In the genomic region with DNA sequence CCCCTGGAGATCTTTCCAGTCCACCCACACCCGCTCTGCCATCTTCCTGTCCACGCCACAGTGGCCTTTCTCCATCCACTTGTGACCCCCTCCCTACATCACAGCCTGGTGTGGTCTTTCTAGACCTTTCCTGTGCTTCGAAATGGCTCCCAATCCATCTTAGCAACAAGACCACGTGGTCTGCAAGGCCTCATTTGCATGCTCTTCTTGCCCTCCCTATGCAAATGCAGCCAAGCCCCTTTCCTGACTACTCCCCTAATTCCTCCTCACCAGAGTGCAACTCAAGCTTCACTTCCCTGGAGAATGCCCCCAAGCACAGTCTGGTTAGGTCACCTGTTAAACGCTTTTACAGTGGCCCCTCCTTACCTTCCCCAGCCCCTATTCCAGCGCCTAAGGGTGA, we compare ENCODE assay signal across 19 cellular contexts. TPM values are rescaled to one million over a fixed set of nuclear protein-coding genes. Genes with fewer than 3 reads are reported as not detected.
A peak's percentile ranks its signal among the peaks of the same experiment; 100 is the strongest.
DNase-seq lines count a peak whose midpoint lies in the region; ATAC-seq, FAIRE-seq and TF ChIP-seq lines count a peak whose summit lies in the region.
"Had no signal": no experiment of that assay in that cellular context is flagged by ENCODE, and none has a peak within 500 bp of the region (broad histone marks: within the 10 kb centered on the region; RNA-seq: fewer than 3 reads in every experiment).

No MANE protein-coding gene starts in this region.

- H3K27ac ChIP-seq in PC-9 (no peak overlapping the region), K562 (ENCODE audit: extremely low read depth, low read depth, low read length) (no peak overlapping the region; the same call in 2 of the 3 replicates), gastrocnemius medialis (peak overlapping the region; percentile 85 to 93 (median 91)), MM.1S (ENCODE audit: low read length) (no peak overlapping the region)

- no peaks in the 10 kb centered on the region for H3K27me3 Mint-ChIP-seq in activated T-cell treated with anti-CD3 and anti-CD28 coated beads, Interleukin-2, amount 50 U/mL, for 24 hours

- H3K4me3 Mint-ChIP-seq in activated T-cell treated with anti-CD3 and anti-CD28 coated beads, Interleukin-2, amount 50 U/mL, for 24 hours: no peak overlapping the region
- H3K4me3 Mint-ChIP-seq: H9 had no signal

- in situ Hi-C loops in K562 (cut with MboI): no loop called here
- in situ Hi-C loops in gastrocnemius medialis (cut with MboI; ENCODE audit: low sequenced_read_pairs in 4 of 4): no loop called here

- DNase-seq in activated T-cell treated with anti-CD3 and anti-CD28 coated beads, Interleukin-2, amount 50 U/mL, for 24 hours: no peak
- no peak for DNase-seq in activated T-cell treated with anti-CD3 and anti-CD28 coated beads, Interleukin-2, amount 50 U/mL, for 1 hour
- DNase-seq in PC-9 (no peak), K562 (ENCODE audit: extremely low read depth in 1 of 4, low spot score in 3 of 4) (no peak), gastrocnemius medialis (no peak), MM.1S (no peak), NCI-H69 (lab: John Stamatoyannopoulos, UW) (no peak)
- DNase-seq: DMS 273 treated with DMSO at 0.1 percent for 48 hours; foreskin melanocyte; H9; KBM-7; NCI-H1436 treated with DMSO at 0.1 percent for 48 hours; NCI-H446; PC-3; stimulated activated naive CD4-positive, alpha-beta T cell treated with Interleukin-2 at 50 U/mL for 16 hours; SW 1271 had no signal

- H3K9me1 ChIP-seq in K562 (ENCODE audit: control insufficient read depth, insufficient read depth, low read length): peaks cover 17% of the 10 kb centered on the region

- intact Hi-C loops in PC-9 (cut with micrococcal nuclease; ENCODE audit: unreplicated experiment): loop anchor here (2.0 kb wide), 1 partner anchor 50 kb away; a partner anchor contains a TSS
- intact Hi-C loops in K562 (cut with micrococcal nuclease): no loop called here
- intact Hi-C loops in gastrocnemius medialis (cut with DNase I; ENCODE audit: low total_unique reads): no loop called here

- peaks cover 33% of the 10 kb centered on the region for H3K36me3 ChIP-seq in PC-9 (ENCODE audit: low read depth)
- peaks cover 85% of the 10 kb centered on the region for H3K36me3 ChIP-seq in K562 (ENCODE audit: control insufficient read depth, insufficient read depth, low read length)
- peaks cover 0 to 30% of the 10 kb centered on the region in 2 donors for H3K36me3 ChIP-seq in gastrocnemius medialis
- no peaks in the 10 kb centered on the region for H3K36me3 ChIP-seq in MM.1S (replicated peaks; ENCODE audit: insufficient read depth, low read length)

- CTCF ChIA-PET in PC-9 (lab: Charles Lee) (no interaction called here), K562 (lab: Yijun Ruan, JAX; ENCODE audit: low intra/inter-chr PET ratio) (no interaction called here)

- H3K4me2 ChIP-seq in PC-9 (peak overlapping the region; percentile 95), K562 (ENCODE audit: insufficient read depth, low read length) (no peak overlapping the region), MM.1S (ENCODE audit: low read depth, low read length) (no peak overlapping the region)

- no peaks in the 10 kb centered on the region for H3K9me3 Mint-ChIP-seq in activated T-cell treated with anti-CD3 and anti-CD28 coated beads, Interleukin-2, amount 50 U/mL, for 24 hours
- H3K9me3 Mint-ChIP-seq: H9 had no signal

- POLR2A ChIA-PET in PC-9 (lab: Charles Lee; ENCODE audit: unreplicated experiment) (no interaction called here), K562 (lab: Yijun Ruan, JAX) (interaction anchor here (1.1 kb wide), 1 partner anchor 10 kb away, joined by 5 read pairs; no protein-coding TSS in a partner anchor)

- H3K27me3 ChIP-seq in PC-9 (ENCODE audit: insufficient read depth, low read depth) (no peaks in the 10 kb centered on the region), K562 (ENCODE audit: control insufficient read depth in 2 of 2, insufficient read depth in 2 of 2, low read length in 2 of 2) (no peaks in the 10 kb centered on the region), gastrocnemius medialis (no peaks in the 10 kb centered on the region), MM.1S (replicated peaks; ENCODE audit: insufficient read depth, low read length) (no peaks in the 10 kb centered on the region)

- WGBS in K562 (ENCODE audit: insufficient coverage, low coverage, missing lambda C conversion rate): 80% methylated on average over 6 of the region's 6 CpGs

- no peak overlapping the region for H3K4me3 ChIP-seq in PC-9
- no peak overlapping the region for H3K4me3 ChIP-seq in K562
- no peak overlapping the region for H3K4me3 ChIP-seq in gastrocnemius medialis
- no peak overlapping the region for H3K4me3 ChIP-seq in MM.1S (ENCODE audit: low read length)

- H4K20me1 ChIP-seq in PC-9 (ENCODE audit: insufficient read depth) (peaks cover 66% of the 10 kb centered on the region), K562 (replicated peaks; ENCODE audit: control insufficient read depth, insufficient read depth, low read length) (peaks cover 20% of the 10 kb centered on the region), MM.1S (ENCODE audit: insufficient read depth, low read length) (no peaks in the 10 kb centered on the region)

- peak overlapping the region; percentile 65 for H3K27ac Mint-ChIP-seq in activated T-cell treated with anti-CD3 and anti-CD28 coated beads, Interleukin-2, amount 50 U/mL, for 24 hours

- H2AFZ ChIP-seq in PC-9: no peak overlapping the region
- no peak overlapping the region for H2AFZ ChIP-seq in K562 (ENCODE audit: low read depth, low read length)
- no peak overlapping the region for H2AFZ ChIP-seq in MM.1S (ENCODE audit: low read length)

- H3K4me1 ChIP-seq in PC-9 (replicated peaks; ENCODE audit: insufficient read depth) (peaks cover 48% of the 10 kb centered on the region), K562 (replicated peaks in 1 of 2; ENCODE audit: control insufficient read depth in 2 of 2, insufficient read depth in 2 of 2, low read length in 2 of 2) (peaks cover 25 to 57% of the 10 kb centered on the region in 2 experiments; a peak in 4 of 5 replicates), gastrocnemius medialis (peaks cover 46 to 49% of the 10 kb centered on the region in 2 donors), MM.1S (ENCODE audit: low read length) (0 out of 2 replicates have a peak, but pooled peaks cover 5% of the 10 kb centered on the region)

- TF ChIP-seq POLR2A in K562 (conservative IDR thresholded peaks at IDR 0.05) (no peak), gastrocnemius medialis (IDR thresholded peaks at IDR 0.05) (no peak)

- peak; percentile 23 for FAIRE-seq in K562 (lab: Jason Lieb, UNC)

- H3F3A ChIP-seq in PC-9 (ENCODE audit: insufficient read depth, low read depth): peaks cover 25% of the 10 kb centered on the region
- peaks cover 4% of the 10 kb centered on the region; the same call in 1 of the 2 replicates for H3F3A ChIP-seq in MM.1S (ENCODE audit: insufficient read depth, low read length)

- TF ChIP-seq CTCF in PC-9 (conservative IDR thresholded peaks at IDR 0.05): no peak
- TF ChIP-seq CTCF in K562 (IDR thresholded peaks at IDR 0.05 in 2 of 3, conservative IDR thresholded peaks at IDR 0.05 in 1 of 3; ENCODE audit: insufficient read depth in 2 of 3, low read depth in 1 of 3, low read length in 3 of 3): no peak
- TF ChIP-seq CTCF in gastrocnemius medialis (IDR thresholded peaks at IDR 0.05 in 4 of 5, conservative IDR thresholded peaks at IDR 0.05 in 1 of 5): no peak
- no peak for TF ChIP-seq CTCF in MM.1S (IDR thresholded peaks at IDR 0.05; ENCODE audit: low read length)

- no peak overlapping the region for H3K9ac ChIP-seq in K562 (ENCODE audit: insufficient read depth in 1 of 2, low read depth in 2 of 2, low read length in 2 of 2)
- no peak overlapping the region for H3K9ac ChIP-seq in MM.1S (ENCODE audit: low read length)

- no TSS peak for BruUV-seq in PC-9 (replicated peaks; lab: Mats Ljungman, UMichigan)
- no TSS peak for BruUV-seq in K562 (replicated peaks; lab: Mats Ljungman, UMichigan)

- TF ChIP-seq EP300 in K562 (IDR thresholded peaks at IDR 0.05; ENCODE audit: low read length): no peak

- H3K4me1 Mint-ChIP-seq in activated T-cell treated with anti-CD3 and anti-CD28 coated beads, Interleukin-2, amount 50 U/mL, for 24 hours (ENCODE audit: low read depth): peaks cover 86% of the 10 kb centered on the region

- H3K9me3 ChIP-seq in PC-9 (ENCODE audit: insufficient read depth, low read depth) (no peaks in the 10 kb centered on the region), K562 (replicated peaks; ENCODE audit: control insufficient read depth, insufficient read depth, low read depth, low read length) (no peaks in the 10 kb centered on the region), gastrocnemius medialis (no peaks in the 10 kb centered on the region), MM.1S (replicated peaks; ENCODE audit: insufficient read depth, low read length) (no peaks in the 10 kb centered on the region)

- peaks cover 43% of the 10 kb centered on the region for H3K79me2 ChIP-seq in PC-9 (ENCODE audit: low read depth)
- peaks cover 70% of the 10 kb centered on the region for H3K79me2 ChIP-seq in K562 (ENCODE audit: control insufficient read depth, insufficient read depth, low read length)
- H3K79me2 ChIP-seq in MM.1S (ENCODE audit: low read length): peaks cover 80% of the 10 kb centered on the region

- ATAC-seq in K562: no peak
- no peak for ATAC-seq in gastrocnemius medialis
- no peak for ATAC-seq in GM18873 (IDR thresholded peaks at IDR 0.05; ENCODE audit: low FRiP score, unreplicated experiment)
- ATAC-seq: activated CD4-positive, CD25-positive, alpha-beta regulatory T cell treated with anti-CD3 and anti-CD28 coated beads, Interleukin-2, amount 50 U/mL, for 24 hours; PC-3 had no signal

- no peak for TF ChIP-seq RAD21 in K562 (CRISPR knock-in tag; conservative IDR thresholded peaks at IDR 0.05 in 1 of 2, IDR thresholded peaks at IDR 0.05 in 1 of 2)

- peaks cover 92% of the 10 kb centered on the region for H3K36me3 Mint-ChIP-seq in activated T-cell treated with anti-CD3 and anti-CD28 coated beads, Interleukin-2, amount 50 U/mL, for 24 hours (ENCODE audit: low read depth)

- no peaks in the 10 kb centered on the region for H3K9me2 ChIP-seq in PC-9 (ENCODE audit: insufficient read depth)
- no peaks in the 10 kb centered on the region for H3K9me2 ChIP-seq in MM.1S (replicated peaks; ENCODE audit: insufficient read depth, low read length)

RNA-seq across cellular contexts. Expression of a gene that starts 6.1 kb away (rescaled TPM):
- total RNA-seq in PC-9 (2021): 34.0 and 35.8 TPM in 2 replicates
- 29.7 and 49.5 TPM in 2 replicates for total RNA-seq in K562 (2011; cell fraction: chromatin; rRNA removed; ENCODE audit: low replicate concordance)
- total RNA-seq in K562 (2011; cell fraction: nucleolus; rRNA removed): 27.6 and 29.7 TPM in 2 replicates
- total RNA-seq in K562 (2011; cell fraction: nucleoplasm; rRNA removed): 29.0 and 30.6 TPM in 2 replicates
- total RNA-seq in K562 (2014; rRNA removed): 45.5 and 52.9 TPM in 2 replicates
- total RNA-seq in K562 (2014; rRNA removed; fragmentation: Illumina TruSeq; extraction: Trizol): 9.9 and 14.5 TPM in 2 replicates
- total RNA-seq in K562 (2015; rRNA removed; fragmentation: Illumina TruSeq; extraction: Trizol): 28.6 and 29.0 TPM in 2 replicates
- 56.6 and 63.5 TPM in 2 replicates for total RNA-seq in K562 (2021)
- 11.6 and 12.7 TPM in 2 replicates for polyA plus RNA-seq in K562 (2011; rRNA removed)
- 11.9 and 15.6 TPM in 2 replicates for polyA plus RNA-seq in K562 (2011; cell fraction: cytosol; rRNA removed)
- polyA plus RNA-seq in K562 (2011; cell fraction: nucleus; rRNA removed): 50.9 and 52.5 TPM in 2 replicates
- polyA plus RNA-seq in K562 (2012): 27.4 and 32.9 TPM in 2 replicates
- 24.7 and 25.5 TPM in 2 replicates for polyA plus RNA-seq in K562 (2014; fragmentation: Illumina TruSeq; extraction: Trizol)
- polyA plus RNA-seq in K562 (2014; fragmentation: Nextera tagmentation; extraction: Ambion mirVana): under 1 TPM; 0.10 to 0.13 TPM
- 34.2 and 35.7 TPM in 2 replicates for polyA plus RNA-seq in K562 (2014; rRNA removed)
- 18.9 and 21.8 TPM in 2 replicates for polyA minus RNA-seq in K562 (2011; rRNA and poly(A)+ RNA removed)
- 17.7 and 18.7 TPM in 2 replicates for polyA minus RNA-seq in K562 (2011; cell fraction: cytosol; rRNA and poly(A)+ RNA removed)
- 12.4 and 25.9 TPM in 2 replicates for polyA minus RNA-seq in K562 (2011; cell fraction: nucleus; rRNA and poly(A)+ RNA removed)
- total RNA-seq in gastrocnemius medialis: 10 to 100 TPM in 2 of 4 donors, 1 to 10 TPM in 2; 4.7 to 18.8 (median 11.0) TPM

RNA-seq across cellular contexts. Expression of a gene that starts 14.4 kb away (rescaled TPM):
- 0.17 and 0.73 TPM in 2 replicates for total RNA-seq in PC-9 (2021)
- total RNA-seq in K562 (2011; cell fraction: chromatin; rRNA removed; ENCODE audit: low replicate concordance): 0.18 and 1.0 TPM in 2 replicates
- 0.50 TPM in 1 of 2 replicates, not detected in the other for total RNA-seq in K562 (2011; cell fraction: nucleolus; rRNA removed)
- total RNA-seq in K562 (2011; cell fraction: nucleoplasm; rRNA removed): not detected in 2 replicates
- total RNA-seq in K562 (2014; rRNA removed): not detected in 2 replicates
- total RNA-seq in K562 (2014; rRNA removed; fragmentation: Illumina TruSeq; extraction: Trizol): not detected in 2 replicates
- not detected in 2 replicates for total RNA-seq in K562 (2015; rRNA removed; fragmentation: Illumina TruSeq; extraction: Trizol)
- total RNA-seq in K562 (2021): 0.07 TPM in 1 of 2 replicates, not detected in the other
- polyA plus RNA-seq in K562 (2011; rRNA removed): 0.14 TPM in 1 of 2 replicates, not detected in the other
- polyA plus RNA-seq in K562 (2011; cell fraction: cytosol; rRNA removed): 0.01 and 0.10 TPM in 2 replicates
- polyA plus RNA-seq in K562 (2011; cell fraction: nucleus; rRNA removed): 0.15 and 0.24 TPM in 2 replicates
- polyA plus RNA-seq in K562 (2012): 0.07 and 0.22 TPM in 2 replicates
- polyA plus RNA-seq in K562 (2014; fragmentation: Illumina TruSeq; extraction: Trizol): 0.04 TPM in 1 of 2 replicates, not detected in the other
- not detected for polyA plus RNA-seq in K562 (2014; fragmentation: Nextera tagmentation; extraction: Ambion mirVana)
- 0.11 TPM in 1 of 2 replicates, not detected in the other for polyA plus RNA-seq in K562 (2014; rRNA removed)
- 0.15 TPM in 1 of 2 replicates, not detected in the other for polyA minus RNA-seq in K562 (2011; rRNA and poly(A)+ RNA removed)
- not detected in 2 replicates for polyA minus RNA-seq in K562 (2011; cell fraction: cytosol; rRNA and poly(A)+ RNA removed)
- not detected in 2 replicates for polyA minus RNA-seq in K562 (2011; cell fraction: nucleus; rRNA and poly(A)+ RNA removed)
- total RNA-seq in gastrocnemius medialis: 1 to 10 TPM in 1 of 4 donors, under 1 TPM in 2, not detected in 1; 0.04 to 3.8 (median 0.31) TPM

RNA-seq across cellular contexts. Expression of a gene that starts 21.5 kb away (rescaled TPM):
- total RNA-seq in PC-9 (2021): not detected in 2 replicates
- total RNA-seq in K562 (2011; cell fraction: chromatin; rRNA removed; ENCODE audit: low replicate concordance): not detected in 2 replicates
- total RNA-seq in K562 (2011; cell fraction: nucleolus; rRNA removed): not detected in 2 replicates
- not detected in 2 replicates for total RNA-seq in K562 (2011; cell fraction: nucleoplasm; rRNA removed)
- total RNA-seq in K562 (2014; rRNA removed): not detected in 2 replicates
- total RNA-seq in K562 (2014; rRNA removed; fragmentation: Illumina TruSeq; extraction: Trizol): not detected in 2 replicates
- total RNA-seq in K562 (2015; rRNA removed; fragmentation: Illumina TruSeq; extraction: Trizol): not detected in 2 replicates
- total RNA-seq in K562 (2021): not detected in 2 replicates
- not detected in 2 replicates for polyA plus RNA-seq in K562 (2011; rRNA removed)
- not detected in 2 replicates for polyA plus RNA-seq in K562 (2011; cell fraction: cytosol; rRNA removed)
- not detected in 2 replicates for polyA plus RNA-seq in K562 (2011; cell fraction: nucleus; rRNA removed)
- polyA plus RNA-seq in K562 (2012): not detected in 2 replicates
- not detected in 2 replicates for polyA plus RNA-seq in K562 (2014; fragmentation: Illumina TruSeq; extraction: Trizol)
- polyA plus RNA-seq in K562 (2014; fragmentation: Nextera tagmentation; extraction: Ambion mirVana): not detected
- polyA plus RNA-seq in K562 (2014; rRNA removed): not detected in 2 replicates
- not detected in 2 replicates for polyA minus RNA-seq in K562 (2011; rRNA and poly(A)+ RNA removed)
- not detected in 2 replicates for polyA minus RNA-seq in K562 (2011; cell fraction: cytosol; rRNA and poly(A)+ RNA removed)
- not detected in 2 replicates for polyA minus RNA-seq in K562 (2011; cell fraction: nucleus; rRNA and poly(A)+ RNA removed)
- 100 to 1,000 TPM; 227 to 385 (median 292) TPM for total RNA-seq in gastrocnemius medialis
- total RNA-seq: osteoblast, PC-3 had no signal

RNA-seq across cellular contexts. Expression of a gene that starts 49.2 kb away (rescaled TPM):
- total RNA-seq in PC-9 (2021) (38.6 and 58.7 TPM in 2 replicates), K562 (2014; rRNA removed) (1.00 and 1.5 TPM in 2 replicates), K562 (2014; rRNA removed; fragmentation: Illumina TruSeq; extraction: Trizol) (0.38 and 0.87 TPM in 2 replicates), K562 (2015; rRNA removed; fragmentation: Illumina TruSeq; extraction: Trizol) (1.2 and 1.4 TPM in 2 replicates), K562 (2021) (1.9 and 2.5 TPM in 2 replicates), gastrocnemius medialis (100 to 1,000 TPM; 111 to 335 (median 124) TPM)
- total RNA-seq in K562 (2011; cell fraction: chromatin; rRNA removed; ENCODE audit: low replicate concordance): 1.4 and 4.1 TPM in 2 replicates
- total RNA-seq in K562 (2011; cell fraction: nucleolus; rRNA removed): 1.1 and 3.0 TPM in 2 replicates
- 0.37 and 0.53 TPM in 2 replicates for total RNA-seq in K562 (2011; cell fraction: nucleoplasm; rRNA removed)
- polyA plus RNA-seq in K562 (2011; rRNA removed) (1.8 and 5.3 TPM in 2 replicates), K562 (2014; fragmentation: Illumina TruSeq; extraction: Trizol) (2.0 and 2.7 TPM in 2 replicates), K562 (2014; fragmentation: Nextera tagmentation; extraction: Ambion mirVana) (under 1 TPM; 0.03 to 0.08 TPM), K562 (2014; rRNA removed) (1.5 and 2.6 TPM in 2 replicates)
- 3.7 and 10.5 TPM in 2 replicates for polyA plus RNA-seq in K562 (2011; cell fraction: cytosol; rRNA removed)
- 4.9 and 5.8 TPM in 2 replicates for polyA plus RNA-seq in K562 (2011; cell fraction: nucleus; rRNA removed)
- polyA plus RNA-seq in K562 (2012): 2.6 and 5.2 TPM in 2 replicates
- 3.0 and 4.2 TPM in 2 replicates for polyA minus RNA-seq in K562 (2011; rRNA and poly(A)+ RNA removed)
- 3.3 and 9.3 TPM in 2 replicates for polyA minus RNA-seq in K562 (2011; cell fraction: cytosol; rRNA and poly(A)+ RNA removed)
- 1.6 and 1.8 TPM in 2 replicates for polyA minus RNA-seq in K562 (2011; cell fraction: nucleus; rRNA and poly(A)+ RNA removed)

RNA-seq across cellular contexts. Expression of a gene that starts 57.1 kb away (rescaled TPM):
- 20.7 and 29.5 TPM in 2 replicates for total RNA-seq in PC-9 (2021)
- total RNA-seq in K562 (2011; cell fraction: chromatin; rRNA removed; ENCODE audit: low replicate concordance): 3.2 and 16.9 TPM in 2 replicates
- 5.7 and 9.0 TPM in 2 replicates for total RNA-seq in K562 (2011; cell fraction: nucleolus; rRNA removed)
- 3.7 and 4.2 TPM in 2 replicates for total RNA-seq in K562 (2011; cell fraction: nucleoplasm; rRNA removed)
- 0.86 and 0.91 TPM in 2 replicates for total RNA-seq in K562 (2014; rRNA removed)
- total RNA-seq in K562 (2014; rRNA removed; fragmentation: Illumina TruSeq; extraction: Trizol): 0.15 TPM in 1 of 2 replicates, not detected in the other
- 0.08 and 0.18 TPM in 2 replicates for total RNA-seq in K562 (2015; rRNA removed; fragmentation: Illumina TruSeq; extraction: Trizol)
- total RNA-seq in K562 (2021): 2.8 and 3.4 TPM in 2 replicates
- 0.11 and 0.20 TPM in 2 replicates for polyA plus RNA-seq in K562 (2011; rRNA removed)
- polyA plus RNA-seq in K562 (2011; cell fraction: cytosol; rRNA removed): 0.16 and 0.27 TPM in 2 replicates
- polyA plus RNA-seq in K562 (2011; cell fraction: nucleus; rRNA removed): 2.0 and 4.9 TPM in 2 replicates
- 1.1 and 1.7 TPM in 2 replicates for polyA plus RNA-seq in K562 (2012)
- 0.64 and 0.91 TPM in 2 replicates for polyA plus RNA-seq in K562 (2014; fragmentation: Illumina TruSeq; extraction: Trizol)
- polyA plus RNA-seq in K562 (2014; fragmentation: Nextera tagmentation; extraction: Ambion mirVana): under 1 TPM; 0.04 to 0.06 TPM
- 0.86 and 0.95 TPM in 2 replicates for polyA plus RNA-seq in K562 (2014; rRNA removed)
- 0.25 and 1.1 TPM in 2 replicates for polyA minus RNA-seq in K562 (2011; rRNA and poly(A)+ RNA removed)
- 2.0 and 3.3 TPM in 2 replicates for polyA minus RNA-seq in K562 (2011; cell fraction: cytosol; rRNA and poly(A)+ RNA removed)
- 2.3 and 3.1 TPM in 2 replicates for polyA minus RNA-seq in K562 (2011; cell fraction: nucleus; rRNA and poly(A)+ RNA removed)
- 1 to 10 TPM; 1.7 to 9.5 (median 5.1) TPM for total RNA-seq in gastrocnemius medialis

Comparison
In these comparisons a context has a peak if more than half of its experiments do, and no peak if none do; other contexts are left out.
1. H3K27ac ChIP-seq: peak in gastrocnemius medialis (4 of 4); none in PC-9 (single experiment), K562 (single experiment) and MM.1S (single experiment).
2. RNA of a gene that starts 21.5 kb away (total RNA-seq): 227 to 385 TPM in gastrocnemius medialis; not detected in PC-9 and not detected in K562; every median in the first group is over 100 times any median in the second.